Comparison of ENCODE assay signal across 40 cellular contexts in the genomic region with DNA sequence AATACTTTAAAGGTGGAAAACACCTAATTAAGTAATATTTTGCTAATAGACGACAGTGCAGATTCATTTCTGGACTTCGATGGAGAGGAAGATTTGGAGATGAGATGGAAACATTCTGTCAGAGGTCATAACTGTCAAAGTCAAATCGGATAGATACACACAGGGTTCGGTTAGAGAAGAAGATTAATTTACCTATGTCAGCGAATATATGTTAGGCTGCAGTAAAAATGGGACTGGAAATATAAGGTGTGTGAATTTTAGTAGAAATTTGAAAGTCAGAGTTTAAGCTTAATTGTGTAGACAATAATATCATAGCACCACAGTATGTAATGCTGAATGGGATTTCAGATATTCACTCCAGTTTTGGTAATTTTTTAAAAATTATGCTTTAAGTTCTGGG.
"Had no signal": no experiment of that assay in that cellular context is flagged by ENCODE, and none has a peak within 500 bp of the region (broad histone marks: within the 10 kb centered on the region; RNA-seq: fewer than 3 reads in every experiment).

No MANE protein-coding gene starts in this region.

- H3K4me1 ChIP-seq: adrenal gland, ascending aorta, body of pancreas, breast epithelium had no signal

- H3K27ac ChIP-seq: adrenal gland, ascending aorta, body of pancreas, brain microvascular endothelial cell, breast epithelium, cardiac muscle cell had no signal

- H3K9me3 Mint-ChIP-seq: activated naive CD4-positive, alpha-beta T cell treated with anti-CD3 and anti-CD28 coated beads for 36 hours; activated naive CD4-positive, alpha-beta T cell treated with anti-CD3 and anti-CD28 coated beads, Interleukin-2, amount 10 ng/mL, durations not matched to agents 7 days and 5 days; activated naive CD4-positive, alpha-beta T cell treated with anti-CD3 and anti-CD28 coated beads, Interleukin-2, amount 50 U/mL, for 24 hours; activated naive CD4-positive, alpha-beta T cell treated with anti-CD3 and anti-CD28 coated beads, Interleukin-2, amount 50 U/mL, for 72 hours; activated naive CD8-positive, alpha-beta T cell treated with anti-CD3 and anti-CD28 coated beads for 36 hours; activated naive CD8-positive, alpha-beta T cell treated with anti-CD3 and anti-CD28 coated beads, Interleukin-2, amount 50 U/mL, for 24 hours; activated T-cell treated with anti-CD3 and anti-CD28 coated beads, Interleukin-2, amount 50 U/mL, for 4 hours; activated T-cell treated with anti-CD3 and anti-CD28 coated beads, Interleukin-2, amount 50 U/mL, for 72 hours; activated T-helper 1 cell treated with anti-CD3 and anti-CD28 coated beads, Interleukin-12 subunit alpha, Interleukin-12 subunit beta, Interleukin-2, Interleukin-4 antibody, amounts not matched to agents 30 ng/mL and 10 ng/mL and 1 ng/mL, durations not matched to agents 14 hours and 24 hours and 36 hours; activated T-helper 2 cell treated with anti-CD3 and anti-CD28 coated beads, Interferon-gamma antibody, Interleukin-2, Interleukin-4, amounts not matched to agents 10 μg/mL and 5 μg/mL and 100 μg/mL, durations not matched to agents 14 hours and 24 hours and 36 hours; brain; central memory CD8-positive, alpha-beta T cell had no signal

- H3K4me1 Mint-ChIP-seq: activated naive CD4-positive, alpha-beta T cell treated with anti-CD3 and anti-CD28 coated beads, Interleukin-2, amount 10 ng/mL, durations not matched to agents 7 days and 5 days; activated naive CD8-positive, alpha-beta T cell treated with anti-CD3 and anti-CD28 coated beads for 36 hours; activated naive CD8-positive, alpha-beta T cell treated with anti-CD3 and anti-CD28 coated beads, Interleukin-2, amount 10 ng/mL, durations not matched to agents 7 days and 5 days; activated naive CD8-positive, alpha-beta T cell treated with anti-CD3 and anti-CD28 coated beads, Interleukin-2, amount 50 U/mL, for 24 hours; activated T-helper 17 cell treated with anti-CD3 and anti-CD28 coated beads, Interleukin-2, amount 50 U/mL, for 72 hours; brain; central memory CD8-positive, alpha-beta T cell had no signal

- H3K4me3 Mint-ChIP-seq: activated naive CD4-positive, alpha-beta T cell treated with anti-CD3 and anti-CD28 coated beads for 36 hours; activated naive CD4-positive, alpha-beta T cell treated with anti-CD3 and anti-CD28 coated beads, Interleukin-2, amount 10 ng/mL, durations not matched to agents 7 days and 5 days; activated naive CD4-positive, alpha-beta T cell treated with anti-CD3 and anti-CD28 coated beads, Interleukin-2, amount 50 U/mL, for 24 hours; activated naive CD8-positive, alpha-beta T cell; activated naive CD8-positive, alpha-beta T cell treated with anti-CD3 and anti-CD28 coated beads for 36 hours; activated naive CD8-positive, alpha-beta T cell treated with anti-CD3 and anti-CD28 coated beads, Interleukin-2, amount 10 ng/mL, durations not matched to agents 7 days and 5 days; activated naive CD8-positive, alpha-beta T cell treated with anti-CD3 and anti-CD28 coated beads, Interleukin-2, amount 50 U/mL, for 24 hours; activated T-cell treated with anti-CD3 and anti-CD28 coated beads, Interleukin-2, amount 50 U/mL, for 24 hours; activated T-cell treated with anti-CD3 and anti-CD28 coated beads, Interleukin-2, amount 50 U/mL, for 4 hours; activated T-cell treated with anti-CD3 and anti-CD28 coated beads, Interleukin-2, amount 50 U/mL, for 72 hours; activated T-helper 1 cell treated with anti-CD3 and anti-CD28 coated beads, Interleukin-12 subunit alpha, Interleukin-12 subunit beta, Interleukin-2, Interleukin-4 antibody, amounts not matched to agents 30 ng/mL and 10 ng/mL and 1 ng/mL, durations not matched to agents 14 hours and 24 hours and 36 hours; activated T-helper 17 cell treated with anti-CD3 and anti-CD28 coated beads, Interleukin-2, amount 50 U/mL, for 72 hours; brain; central memory CD8-positive, alpha-beta T cell had no signal

- ATAC-seq: activated naive CD4-positive, alpha-beta T cell treated with anti-CD3 and anti-CD28 coated beads, Interleukin-2, amount 50 U/mL, for 72 hours; activated naive CD8-positive, alpha-beta T cell treated with anti-CD3 and anti-CD28 coated beads, Interleukin-2, amount 50 U/mL, for 24 hours; activated T-cell treated with anti-CD3 and anti-CD28 coated beads, Interleukin-2, amount 50 U/mL, for 4 hours; activated T-cell treated with anti-CD3 and anti-CD28 coated beads, Interleukin-2, amount 50 U/mL, for 72 hours; activated T-helper 17 cell treated with anti-CD3 and anti-CD28 coated beads, Interleukin-2, amount 50 U/mL, for 72 hours; body of pancreas had no signal

- H3K36me3 ChIP-seq: adrenal gland, ascending aorta, brain microvascular endothelial cell, breast epithelium, cardiac muscle cell had no signal

- H3K9me3 ChIP-seq: adrenal gland, ascending aorta, body of pancreas, breast epithelium had no signal

- H3K4me3 ChIP-seq: adrenal gland, ascending aorta, body of pancreas, breast epithelium, cardiac muscle cell had no signal

- FAIRE-seq: astrocyte, bronchial epithelial cell had no signal

- H3K36me3 Mint-ChIP-seq: activated naive CD4-positive, alpha-beta T cell treated with anti-CD3 and anti-CD28 coated beads, Interleukin-2, amount 10 ng/mL, durations not matched to agents 7 days and 5 days; activated naive CD4-positive, alpha-beta T cell treated with anti-CD3 and anti-CD28 coated beads, Interleukin-2, amount 50 U/mL, for 24 hours; activated naive CD4-positive, alpha-beta T cell treated with anti-CD3 and anti-CD28 coated beads, Interleukin-2, amount 50 U/mL, for 72 hours; activated naive CD8-positive, alpha-beta T cell; activated naive CD8-positive, alpha-beta T cell treated with anti-CD3 and anti-CD28 coated beads for 36 hours; activated naive CD8-positive, alpha-beta T cell treated with anti-CD3 and anti-CD28 coated beads, Interleukin-2, amount 10 ng/mL, durations not matched to agents 7 days and 5 days; brain had no signal

- H3K27ac Mint-ChIP-seq: activated naive CD4-positive, alpha-beta T cell treated with anti-CD3 and anti-CD28 coated beads for 36 hours; activated naive CD4-positive, alpha-beta T cell treated with anti-CD3 and anti-CD28 coated beads, Interleukin-2, amount 10 ng/mL, durations not matched to agents 7 days and 5 days; activated naive CD4-positive, alpha-beta T cell treated with anti-CD3 and anti-CD28 coated beads, Interleukin-2, amount 50 U/mL, for 24 hours; activated naive CD4-positive, alpha-beta T cell treated with anti-CD3 and anti-CD28 coated beads, Interleukin-2, amount 50 U/mL, for 72 hours; activated naive CD8-positive, alpha-beta T cell; activated naive CD8-positive, alpha-beta T cell treated with anti-CD3 and anti-CD28 coated beads for 36 hours; activated naive CD8-positive, alpha-beta T cell treated with anti-CD3 and anti-CD28 coated beads, Interleukin-2, amount 10 ng/mL, durations not matched to agents 7 days and 5 days; activated naive CD8-positive, alpha-beta T cell treated with anti-CD3 and anti-CD28 coated beads, Interleukin-2, amount 50 U/mL, for 24 hours; activated T-cell treated with anti-CD3 and anti-CD28 coated beads, Interleukin-2, amount 50 U/mL, for 24 hours; activated T-cell treated with anti-CD3 and anti-CD28 coated beads, Interleukin-2, amount 50 U/mL, for 72 hours; activated T-helper 1 cell treated with anti-CD3 and anti-CD28 coated beads, Interleukin-12 subunit alpha, Interleukin-12 subunit beta, Interleukin-2, Interleukin-4 antibody, amounts not matched to agents 30 ng/mL and 10 ng/mL and 1 ng/mL, durations not matched to agents 14 hours and 24 hours and 36 hours; activated T-helper 17 cell treated with anti-CD3 and anti-CD28 coated beads, Interleukin-2, amount 50 U/mL, for 72 hours; activated T-helper 2 cell treated with anti-CD3 and anti-CD28 coated beads, Interferon-gamma antibody, Interleukin-2, Interleukin-4, amounts not matched to agents 10 μg/mL and 5 μg/mL and 100 μg/mL, durations not matched to agents 14 hours and 24 hours and 36 hours; brain had no signal

- H3K27me3 Mint-ChIP-seq: activated naive CD4-positive, alpha-beta T cell treated with anti-CD3 and anti-CD28 coated beads, Interleukin-2, amount 10 ng/mL, durations not matched to agents 7 days and 5 days; activated naive CD4-positive, alpha-beta T cell treated with anti-CD3 and anti-CD28 coated beads, Interleukin-2, amount 50 U/mL, for 24 hours; activated naive CD8-positive, alpha-beta T cell; activated naive CD8-positive, alpha-beta T cell treated with anti-CD3 and anti-CD28 coated beads for 36 hours; activated naive CD8-positive, alpha-beta T cell treated with anti-CD3 and anti-CD28 coated beads, Interleukin-2, amount 10 ng/mL, durations not matched to agents 7 days and 5 days; activated naive CD8-positive, alpha-beta T cell treated with anti-CD3 and anti-CD28 coated beads, Interleukin-2, amount 50 U/mL, for 24 hours; activated T-cell treated with anti-CD3 and anti-CD28 coated beads, Interleukin-2, amount 50 U/mL, for 24 hours; activated T-helper 17 cell treated with anti-CD3 and anti-CD28 coated beads, Interleukin-2, amount 50 U/mL, for 72 hours; brain; central memory CD8-positive, alpha-beta T cell had no signal

- H3K27me3 ChIP-seq: adrenal gland, ascending aorta, body of pancreas, brain microvascular endothelial cell, breast epithelium, cardiac muscle cell had no signal

- DNase-seq: activated effector memory CD4-positive, alpha-beta T cell treated with anti-CD3 and anti-CD28 coated beads, Interleukin-2, amount 50 U/mL, for 16 hours; activated effector memory CD4-positive, alpha-beta T cell treated with Interleukin-2 at 50 U/mL for 16 hours; activated gamma-delta T cell; activated gamma-delta T cell treated with Interleukin-2 at 50 U/mL for 16 hours; activated naive CD4-positive, alpha-beta T cell; activated naive CD4-positive, alpha-beta T cell treated with anti-CD3 and anti-CD28 coated beads for 36 hours; activated naive CD4-positive, alpha-beta T cell treated with anti-CD3 and anti-CD28 coated beads, Interleukin-2, amount 10 ng/mL, durations not matched to agents 7 days and 5 days; activated naive CD4-positive, alpha-beta T cell treated with anti-CD3 and anti-CD28 coated beads, Interleukin-2, amount 50 U/mL, for 16 hours; activated naive CD4-positive, alpha-beta T cell treated with Interleukin-2 at 50 U/mL for 16 hours; activated naive CD8-positive, alpha-beta T cell treated with anti-CD3 and anti-CD28 coated beads for 36 hours; activated naive CD8-positive, alpha-beta T cell treated with anti-CD3 and anti-CD28 coated beads, Interleukin-2, amount 10 ng/mL, durations not matched to agents 7 days and 5 days; activated naive CD8-positive, alpha-beta T cell treated with anti-CD3 and anti-CD28 coated beads, Interleukin-2, amount 50 U/mL, for 24 hours; activated T-cell treated with anti-CD3 and anti-CD28 coated beads, Interleukin-2, amount 50 U/mL, for 1 hour; activated T-cell treated with anti-CD3 and anti-CD28 coated beads, Interleukin-2, amount 50 U/mL, for 24 hours; activated T-cell treated with anti-CD3 and anti-CD28 coated beads, Interleukin-2, amount 50 U/mL, for 4 hours; activated T-cell treated with anti-CD3 and anti-CD28 coated beads, Interleukin-2, amount 50 U/mL, for 48 hours; activated T-cell treated with anti-CD3 and anti-CD28 coated beads, Interleukin-2, amount 50 U/mL, for 72 hours; adrenal gland; amniotic stem cell; amygdala; anterior cingulate cortex; aorta; body of pancreas; brain microvascular endothelial cell; caudate nucleus; central memory CD4-positive, alpha-beta T cell; cerebellar nuclear complex had no signal
